ENCODE assay signal across 8 cellular contexts in the genomic region with DNA sequence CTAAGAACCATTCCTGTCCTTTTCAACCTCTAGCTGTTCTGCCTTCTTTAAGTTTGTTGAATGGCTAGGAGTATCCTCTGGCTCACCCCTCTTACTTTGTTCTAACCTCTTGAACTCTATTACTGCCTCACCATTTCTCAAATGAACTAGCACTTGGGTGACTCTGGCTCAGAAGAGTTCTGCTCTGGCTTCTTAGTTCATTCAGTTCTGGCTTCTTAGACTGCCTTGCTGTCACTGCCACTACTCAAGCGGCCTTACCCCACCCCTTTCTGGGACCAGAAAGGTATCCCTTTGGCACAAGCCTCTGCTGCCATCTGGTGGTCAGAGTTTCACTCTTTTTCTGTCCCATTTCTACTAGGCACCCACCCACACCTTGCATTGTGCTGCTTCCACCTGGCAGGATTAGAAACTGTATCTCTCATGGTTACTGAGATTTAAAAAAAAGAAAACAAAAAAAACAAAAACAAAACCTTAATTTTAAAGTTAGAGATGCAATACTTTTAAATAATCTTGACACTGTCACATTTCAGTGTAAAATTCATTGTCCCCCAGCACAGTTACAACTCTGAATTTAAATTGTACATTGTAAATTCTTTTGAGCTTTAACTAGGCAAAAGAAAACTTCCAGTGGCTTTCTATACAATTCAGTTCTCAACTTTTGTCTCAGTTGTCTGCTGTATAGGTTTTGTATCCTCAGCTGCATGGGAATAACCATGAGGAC. TPM values are rescaled to one million over a fixed set of nuclear protein-coding genes. Genes with fewer than 3 reads are reported as not detected.
DNase-seq lines count a peak whose midpoint lies in the region; ATAC-seq, FAIRE-seq and TF ChIP-seq lines count a peak whose summit lies in the region.

No MANE protein-coding gene starts in this region.

- in situ Hi-C loops in astrocyte of the spinal cord (cut with HindIII; ENCODE audit: low sequenced_read_pairs) = no loop called here

- FAIRE-seq in small intestine (lab: Jason Lieb, UNC) = no peak

- DNase-seq in activated gamma-delta T cell treated with Interleukin-2 at 50 U/mL for 16 hours (peak; percentile 72), activated gamma-delta T cell (lab: John Stamatoyannopoulos, UW) (no peak), NCI-H2081 (lab: John Stamatoyannopoulos, UW) (peak; percentile 81 to 84), T1000 (lab: John Stamatoyannopoulos, UW) (peak; percentile 82), astrocyte of the spinal cord (ENCODE audit: low read depth, low spot score) (peak; percentile 80), hippocampal formation (lab: John Stamatoyannopoulos, UW) (peak; percentile 70 to 83), small intestine (peak; percentile 75)

- TF ChIP-seq CTCF in astrocyte of the spinal cord (IDR thresholded peaks at IDR 0.05; ENCODE audit: low read depth, low read length) = peak; percentile 67

- peak; percentile 99 for ATAC-seq in HG02981 (IDR thresholded peaks at IDR 0.05; ENCODE audit: unreplicated experiment)

- H3K4me1 ChIP-seq in small intestine (ENCODE audit: control insufficient read depth in 2 of 2, insufficient read depth in 1 of 2, low read depth in 1 of 2, low read length in 1 of 2) = no peaks in the 10 kb centered on the region

- H3K4me3 ChIP-seq in astrocyte of the spinal cord (ENCODE audit: low read depth, low read length) (no peak overlapping the region), small intestine (ENCODE audit: low read depth in 1 of 2, low read length in 2 of 2) (no peak overlapping the region)

- peaks cover 4% of the 10 kb centered on the region for H3K9me3 ChIP-seq in small intestine (ENCODE audit: control insufficient read depth, low read depth)

- H3K27ac ChIP-seq in small intestine (ENCODE audit: low read depth in 1 of 2, low read length in 1 of 2) = no peak overlapping the region

- H3K36me3 ChIP-seq in small intestine (ENCODE audit: control insufficient read depth in 2 of 2, insufficient read depth in 2 of 2, low read length in 2 of 2) = peaks cover 0 to 2% of the 10 kb centered on the region in 2 donors

- WGBS in small intestine, 3 donors = 0 to 8% (median 6%) methylated on average over 1 of the region's 1 CpG

- H3K27me3 ChIP-seq in small intestine (ENCODE audit: control insufficient read depth in 2 of 2, insufficient read depth in 2 of 2, low read length in 2 of 2) = no peaks in the 10 kb centered on the region

RNA-seq across cellular contexts. Expression of a gene that starts 6.9 kb away (rescaled TPM):
- polyA plus RNA-seq in small intestine = 10 to 100 TPM in 1 of 3 donors, 1 to 10 TPM in 2; 2.4 to 21.0 (median 8.6) TPM
